In the genomic region with DNA sequence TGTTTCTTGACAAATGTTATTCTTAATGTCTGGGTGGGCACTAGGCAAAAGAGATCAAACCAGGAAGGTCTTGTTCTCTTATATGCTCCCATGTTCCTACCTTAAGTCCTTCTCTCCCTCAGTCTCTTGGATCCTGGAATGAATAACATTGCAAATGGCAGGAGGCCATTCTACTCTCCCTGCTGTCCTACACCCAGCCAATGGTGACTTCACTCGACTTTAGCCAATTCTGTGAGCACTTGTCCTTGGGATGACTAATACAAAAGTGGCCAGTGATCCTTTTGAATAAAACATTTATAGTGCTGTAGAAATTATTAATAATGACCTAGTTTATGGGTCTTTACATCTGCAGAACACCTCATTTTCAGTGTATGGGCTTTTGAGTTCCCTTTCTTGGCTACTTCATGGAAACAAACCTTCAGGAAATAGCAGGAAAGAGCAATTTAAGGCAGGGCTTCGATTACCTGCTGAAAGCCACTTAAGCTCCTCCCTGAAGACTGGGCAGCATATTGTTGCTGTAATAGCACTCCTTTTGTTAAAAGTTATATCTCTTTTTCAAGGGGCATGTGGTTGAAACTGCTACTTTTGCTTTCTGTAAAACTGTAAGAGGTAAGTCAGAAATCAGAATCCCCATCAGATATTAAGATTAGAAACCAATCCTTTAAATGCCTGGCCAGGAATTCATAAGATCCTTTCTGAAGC, we compare ENCODE assay signal across 34 cellular contexts. TPM values are rescaled to one million over a fixed set of nuclear protein-coding genes. Genes with fewer than 3 reads are reported as not detected.
DNase-seq lines count a peak whose midpoint lies in the region; ATAC-seq and TF ChIP-seq lines count a peak whose summit lies in the region.
"Had no signal": no experiment of that assay in that cellular context is flagged by ENCODE, and none has a peak within 500 bp of the region (broad histone marks: within the 10 kb centered on the region; RNA-seq: fewer than 3 reads in every experiment).

No MANE protein-coding gene starts in this region.

- peak; percentile 61 for ATAC-seq in GM18505 (IDR thresholded peaks at IDR 0.05; ENCODE audit: unreplicated experiment)
- ATAC-seq in gastrocnemius medialis: no peak
- ATAC-seq: activated CD8-positive, alpha-beta memory T cell treated with anti-CD3 and anti-CD28 coated beads, Interleukin-2, amount 10 ng/mL, durations not matched to agents 7 days and 5 days; effector memory CD8-positive, alpha-beta T cell; left ventricle myocardium superior; right lobe of liver had no signal

- TF ChIP-seq CTCF in OCI-LY3 (IDR thresholded peaks at IDR 0.05; ENCODE audit: low read depth, low read length) (no peak), osteoblast (IDR thresholded peaks at IDR 0.05; ENCODE audit: extremely low read depth, low read depth, low read length) (no peak), gastrocnemius medialis (IDR thresholded peaks at IDR 0.05 in 4 of 5, conservative IDR thresholded peaks at IDR 0.05 in 1 of 5) (no peak)

- H3K9me2 ChIP-seq in GM23248 (ENCODE audit: insufficient read depth): no peaks in the 10 kb centered on the region
- H3K9me2 ChIP-seq: SK-N-SH had no signal

- no peaks in the 10 kb centered on the region for H3K4me1 Mint-ChIP-seq in T-helper 2 cell treated with Interferon-gamma antibody and Interleukin-4, amounts not matched to agents 5 μg/mL and 100 μg/mL, for 36 hours (ENCODE audit: low read depth)
- H3K4me1 Mint-ChIP-seq: activated CD8-positive, alpha-beta memory T cell treated with anti-CD3 and anti-CD28 coated beads, Interleukin-2, amount 10 ng/mL, durations not matched to agents 7 days and 5 days had no signal

- DNase-seq in GM23248 (peak; percentile 6), osteoblast (ENCODE audit: insufficient read length, low spot score, missing footprints) (peak; percentile 17), gastrocnemius medialis (no peak), SIG-M5 treated with dmso at 0.1 percent for 504 hours (lab: John Stamatoyannopoulos, UW; ENCODE audit: unreplicated experiment) (no peak), iPS-NIHi7 (ENCODE audit: extremely low spot score) (no peak)
- no peak for DNase-seq in T-helper 2 cell treated with Interferon-gamma antibody and Interleukin-4, amounts not matched to agents 5 μg/mL and 100 μg/mL, for 36 hours (ENCODE audit: low spot score)
- DNase-seq: activated CD4-positive, alpha-beta T cell treated with anti-CD3 and anti-CD28 coated beads, Interleukin-2, amount 50 U/mL, for 4 hours; activated CD8-positive, alpha-beta memory T cell treated with anti-CD3 and anti-CD28 coated beads, Interleukin-2, amount 10 ng/mL, durations not matched to agents 7 days and 5 days; activated naive CD4-positive, alpha-beta T cell treated with Interleukin-2 at 50 U/mL for 16 hours; central memory CD4-positive, alpha-beta T cell; DMS153; effector memory CD8-positive, alpha-beta T cell; H9; IMR-90; left ventricle myocardium superior; MV-4-11; NCI-H1436 treated with DMSO at 0.1 percent for 48 hours; NCI-H82; OCI-M1; right lobe of liver; SK-N-SH; stimulated activated CD4-positive, alpha-beta T cell treated with anti-CD3 and anti-CD28 coated beads, Interleukin-12 subunit alpha, Interleukin-12 subunit beta, amount 100 ng/mL, for 4 hours; stimulated activated CD4-positive, alpha-beta T cell treated with anti-CD3 and anti-CD28 coated beads, Interleukin-2, amount 100 ng/mL, for 48 hours; tibial artery had no signal

- H3K4me1 ChIP-seq in GM23248 (ENCODE audit: insufficient read depth) (0 out of 2 replicates have a peak, but pooled peaks cover 6% of the 10 kb centered on the region), OCI-LY3 (ENCODE audit: low read length) (peaks cover 24% of the 10 kb centered on the region), osteoblast (ENCODE audit: insufficient read depth, low read length) (no peaks in the 10 kb centered on the region), gastrocnemius medialis (no peaks in the 10 kb centered on the region)
- H3K4me1 ChIP-seq: tibial artery had no signal

- WGBS in GM23248 (ENCODE audit: low coverage in 1 of 2, low lambda C conversion rate in 2 of 2, missing lambda C conversion rate in 2 of 2), 2 experiments: 28 to 52% methylated on average over 2 of the region's 2 CpGs

- H3K27me3 ChIP-seq in GM23248 (replicated peaks; ENCODE audit: insufficient read depth) (0 out of 2 replicates have a peak, but pooled peaks cover 3% of the 10 kb centered on the region), OCI-LY3 (ENCODE audit: low read depth, low read length) (peaks cover 22% of the 10 kb centered on the region), osteoblast (ENCODE audit: insufficient read depth, low read length) (no peaks in the 10 kb centered on the region), gastrocnemius medialis (no peaks in the 10 kb centered on the region)
- H3K27me3 ChIP-seq: right lobe of liver had no signal

- H2AFZ ChIP-seq in GM23248 (no peak overlapping the region), OCI-LY3 (ENCODE audit: low read depth, low read length) (no peak overlapping the region), osteoblast (ENCODE audit: low read length) (no peak overlapping the region)

- H4K20me1 ChIP-seq in GM23248 (ENCODE audit: insufficient read depth): no peaks in the 10 kb centered on the region
- no peaks in the 10 kb centered on the region for H4K20me1 ChIP-seq in OCI-LY3 (ENCODE audit: insufficient read depth, low read length)
- no peaks in the 10 kb centered on the region for H4K20me1 ChIP-seq in osteoblast (ENCODE audit: insufficient read depth, low read length)

- intact Hi-C loops in gastrocnemius medialis (cut with DNase I; ENCODE audit: low total_unique reads): no loop called here

- no peak for TF ChIP-seq POLR2A in GM18505 (IDR thresholded peaks at IDR 0.05; ENCODE audit: borderline replicate concordance, extremely low read depth, insufficient read depth, insufficient read length)
- no peak for TF ChIP-seq POLR2A in gastrocnemius medialis (IDR thresholded peaks at IDR 0.05)

- H3K9ac ChIP-seq in GM23248 (no peak overlapping the region), OCI-LY3 (ENCODE audit: low read length) (no peak overlapping the region)
- H3K9ac ChIP-seq: SK-N-SH had no signal

- no peak overlapping the region for H3K27ac Mint-ChIP-seq in T-helper 2 cell treated with Interferon-gamma antibody and Interleukin-4, amounts not matched to agents 5 μg/mL and 100 μg/mL, for 36 hours
- H3K27ac Mint-ChIP-seq: activated CD8-positive, alpha-beta memory T cell treated with anti-CD3 and anti-CD28 coated beads, Interleukin-2, amount 10 ng/mL, durations not matched to agents 7 days and 5 days; effector memory CD8-positive, alpha-beta T cell; H9; progenitor cell of endocrine pancreas had no signal

- H3K9me3 ChIP-seq in GM23248 (ENCODE audit: low read depth) (no peaks in the 10 kb centered on the region), OCI-LY3 (ENCODE audit: insufficient read depth, low read length) (no peaks in the 10 kb centered on the region; the same call in 1 of the 2 replicates), osteoblast (ENCODE audit: low read depth, low read length) (no peaks in the 10 kb centered on the region), gastrocnemius medialis (no peaks in the 10 kb centered on the region)
- H3K9me3 ChIP-seq: right lobe of liver, SK-N-SH, tibial artery had no signal

- H3K4me3 Mint-ChIP-seq in T-helper 2 cell treated with Interferon-gamma antibody and Interleukin-4, amounts not matched to agents 5 μg/mL and 100 μg/mL, for 36 hours: no peak overlapping the region
- H3K4me3 Mint-ChIP-seq: activated CD8-positive, alpha-beta memory T cell treated with anti-CD3 and anti-CD28 coated beads, Interleukin-2, amount 10 ng/mL, durations not matched to agents 7 days and 5 days; effector memory CD8-positive, alpha-beta T cell; H9 had no signal

- H3K36me3 Mint-ChIP-seq in T-helper 2 cell treated with Interferon-gamma antibody and Interleukin-4, amounts not matched to agents 5 μg/mL and 100 μg/mL, for 36 hours (ENCODE audit: low read depth): no peaks in the 10 kb centered on the region

- no peaks in the 10 kb centered on the region; the same call in 1 of the 2 replicates for H3F3A ChIP-seq in GM23248 (ENCODE audit: insufficient read depth)

- no peaks in the 10 kb centered on the region for H3K36me3 ChIP-seq in GM23248 (ENCODE audit: low read depth)
- no peaks in the 10 kb centered on the region for H3K36me3 ChIP-seq in OCI-LY3 (replicated peaks; ENCODE audit: low read depth, low read length)
- no peaks in the 10 kb centered on the region for H3K36me3 ChIP-seq in osteoblast (ENCODE audit: insufficient read depth, low read length)
- H3K36me3 ChIP-seq in gastrocnemius medialis: no peaks in the 10 kb centered on the region
- H3K36me3 ChIP-seq: right lobe of liver, tibial artery had no signal

- H3K27ac ChIP-seq in GM23248 (no peak overlapping the region), OCI-LY3 (ENCODE audit: low read length) (no peak overlapping the region), osteoblast (ENCODE audit: low read depth, low read length) (no peak overlapping the region), gastrocnemius medialis (no peak overlapping the region)
- H3K27ac ChIP-seq: right lobe of liver, tibial artery had no signal

- H3K27me3 Mint-ChIP-seq in T-helper 2 cell treated with Interferon-gamma antibody and Interleukin-4, amounts not matched to agents 5 μg/mL and 100 μg/mL, for 36 hours (ENCODE audit: low read depth): peaks cover 41% of the 10 kb centered on the region

- peaks cover 9% of the 10 kb centered on the region for H3K9me3 Mint-ChIP-seq in T-helper 2 cell treated with Interferon-gamma antibody and Interleukin-4, amounts not matched to agents 5 μg/mL and 100 μg/mL, for 36 hours
- H3K9me3 Mint-ChIP-seq: effector memory CD8-positive, alpha-beta T cell had no signal

- no peak overlapping the region for H3K4me3 ChIP-seq in GM23248
- no peak overlapping the region for H3K4me3 ChIP-seq in OCI-LY3 (ENCODE audit: low read length)
- no peak overlapping the region for H3K4me3 ChIP-seq in osteoblast (ENCODE audit: insufficient read depth, low read length)
- no peak overlapping the region for H3K4me3 ChIP-seq in gastrocnemius medialis
- H3K4me3 ChIP-seq: right lobe of liver, tibial artery had no signal

- in situ Hi-C loops in GM23248 (cut with MboI): no loop called here
- in situ Hi-C loops in gastrocnemius medialis (cut with MboI; ENCODE audit: low sequenced_read_pairs in 4 of 4): loop anchor here in 1 of 4 donors (25.0 kb wide), 1 partner anchor 246 kb away; no protein-coding TSS in a partner anchor

- H3K79me2 ChIP-seq in GM23248 (ENCODE audit: insufficient read depth): no peaks in the 10 kb centered on the region
- no peaks in the 10 kb centered on the region for H3K79me2 ChIP-seq in OCI-LY3 (ENCODE audit: low read length)
- no peaks in the 10 kb centered on the region for H3K79me2 ChIP-seq in osteoblast (ENCODE audit: insufficient read depth, low read length)

- H3K4me2 ChIP-seq in GM23248 (ENCODE audit: unreplicated experiment) (no peak overlapping the region), OCI-LY3 (ENCODE audit: low read length) (peak overlapping the region; percentile 31), osteoblast (ENCODE audit: insufficient read depth, low read length) (no peak overlapping the region)
- H3K4me2 ChIP-seq: SK-N-SH had no signal

RNA-seq across cellular contexts. Expression of gene OTOR, which starts 10.5 kb away (rescaled TPM):
- not detected in 2 replicates for total RNA-seq in GM23248 (2014; rRNA removed; shearing (Covaris generic))
- polyA plus RNA-seq in GM23248 (2016; fragmentation: Nextera tagmentation; extraction: Ambion mirVana): not detected in 2 replicates
- total RNA-seq in osteoblast: not detected in 2 replicates
- not detected for total RNA-seq in gastrocnemius medialis
- total RNA-seq: activated CD8-positive, alpha-beta memory T cell treated with anti-CD3 and anti-CD28 coated beads, Interleukin-2, amount 10 ng/mL, durations not matched to agents 7 days and 5 days; epithelial cell of proximal tubule; H9; IMR-90; left ventricle myocardium superior; LHCN-M2; mesenteric fat pad; NCI-H460; progenitor cell of endocrine pancreas; right lobe of liver; T-helper 1 cell treated with Interleukin-12 subunit alpha and Interleukin-12 subunit beta and Interleukin-4 antibody, amounts not matched to agents 30 ng/mL and 1 ng/mL, for 36 hours had no signal
- polyA plus RNA-seq: BJ, IMR-90, keratinocyte, SK-N-SH had no signal

RNA-seq across cellular contexts. Expression of gene SNRPB2, which starts 28.8 kb away (rescaled TPM):
- 47.2 and 69.8 TPM in 2 replicates for total RNA-seq in GM23248 (2014; rRNA removed; shearing (Covaris generic))
- 99.8 and 101 TPM in 2 replicates for polyA plus RNA-seq in GM23248 (2016; fragmentation: Nextera tagmentation; extraction: Ambion mirVana)
- 50.3 and 60.4 TPM in 2 replicates for total RNA-seq in osteoblast
- 10 to 100 TPM; 18.6 to 37.5 (median 31.7) TPM for total RNA-seq in gastrocnemius medialis

Comparison
In these comparisons a context has a peak if more than half of its experiments do, and no peak if none do; other contexts are left out.
1. DNase-seq: peak in GM23248 (single experiment) and osteoblast (single experiment); none in gastrocnemius medialis (0 of 2), SIG-M5 treated with dmso at 0.1 percent for 504 hours (single experiment), T-helper 2 cell treated with Interferon-gamma antibody and Interleukin-4, amounts not matched to agents 5 μg/mL and 100 μg/mL, for 36 hours (single experiment) and iPS-NIHi7 (single experiment).